Comparison of ENCODE assay signal across 1 cellular context in genomic region chr2:208033701-208034502, GRCh38.
TF ChIP-seq lines count a peak whose summit lies in the region.

No MANE protein-coding gene starts in this region.

TF ChIP-seq in HepG2, 621 proteins besides CTCF, POLR2A, EP300 and RAD21 (continued from another document and continues in another):
- TF ChIP-seq GATAD2A (CRISPR knock-in tag; IDR thresholded peaks at IDR 0.05) = peak; percentile 69; the same call in 1 of the 2 replicates
- TF ChIP-seq MAX (IDR thresholded peaks at IDR 0.05) = peak; percentile 68; the same call in 1 of the 2 replicates
- TF ChIP-seq NR2F6 (IDR thresholded peaks at IDR 0.05) = peak; percentile 32; the same call in 1 of the 2 replicates
- TF ChIP-seq NR2F6 (CRISPR knock-in tag; IDR thresholded peaks at IDR 0.05) = no peak; the same call in 1 of the 2 replicates
- TF ChIP-seq AGO2 (optimal IDR thresholded peaks at IDR 0.05; ENCODE audit: low read depth, low read length) = no peak
- peak; percentile 68; the same call in 1 of the 2 replicates for TF ChIP-seq TARDBP (CRISPR knock-in tag; IDR thresholded peaks at IDR 0.05)
- TF ChIP-seq TGIF2 (CRISPR knock-in tag; IDR thresholded peaks at IDR 0.05) = peak; percentile 66; the same call in 1 of the 2 replicates
- TF ChIP-seq HMGXB4 (CRISPR knock-in tag; IDR thresholded peaks at IDR 0.05; ENCODE audit: borderline replicate concordance in 1 of 2, low read depth in 1 of 2) = peak; percentile 44 to 83; a peak in 2 of 4 replicates
- peak; percentile 62; the same call in 1 of the 2 replicates for TF ChIP-seq TOPORS (CRISPR knock-in tag; IDR thresholded peaks at IDR 0.05)
- TF ChIP-seq STAT6 (CRISPR knock-in tag; IDR thresholded peaks at IDR 0.05; ENCODE audit: borderline replicate concordance) = peak; percentile 51
- TF ChIP-seq TBX2 (CRISPR knock-in tag; IDR thresholded peaks at IDR 0.05; ENCODE audit: borderline replicate concordance) = peak; percentile 54; the same call in 1 of the 2 replicates
- TF ChIP-seq ZFP36L1 (CRISPR knock-in tag; IDR thresholded peaks at IDR 0.05) = 0 out of 2 replicates have a peak, but pooled peaks have one; percentile 43
- TF ChIP-seq JUNB (CRISPR knock-in tag; IDR thresholded peaks at IDR 0.05; ENCODE audit: borderline replicate concordance) = no peak
- peak; percentile 60; the same call in 1 of the 2 replicates for TF ChIP-seq ARID4A (CRISPR knock-in tag; IDR thresholded peaks at IDR 0.05; ENCODE audit: borderline replicate concordance)
- TF ChIP-seq HMG20A (CRISPR knock-in tag; IDR thresholded peaks at IDR 0.05; ENCODE audit: borderline replicate concordance) = peak; percentile 60; the same call in 1 of the 2 replicates
- TF ChIP-seq HDAC1 (CRISPR knock-in tag; IDR thresholded peaks at IDR 0.05) = peak; percentile 52; the same call in 1 of the 2 replicates
- TF ChIP-seq PATZ1 (CRISPR knock-in tag; IDR thresholded peaks at IDR 0.05) = peak; percentile 86
- peak; percentile 54; the same call in 1 of the 2 replicates for TF ChIP-seq MIXL1 (CRISPR knock-in tag; IDR thresholded peaks at IDR 0.05)
- TF ChIP-seq SETDB1 (CRISPR knock-in tag; IDR thresholded peaks at IDR 0.05; ENCODE audit: borderline replicate concordance) = no peak
- peak; percentile 34; the same call in 1 of the 2 replicates for TF ChIP-seq CHD4 (IDR thresholded peaks at IDR 0.05; ENCODE audit: borderline replicate concordance, low read length)
- peak; percentile 13; the same call in 1 of the 2 replicates for TF ChIP-seq ZHX1 (CRISPR knock-in tag; IDR thresholded peaks at IDR 0.05; ENCODE audit: low read depth)
- no peak for TF ChIP-seq ZFP91 (CRISPR knock-in tag; IDR thresholded peaks at IDR 0.05; ENCODE audit: borderline replicate concordance)
- TF ChIP-seq MXD3 (CRISPR knock-in tag; IDR thresholded peaks at IDR 0.05) = no peak
- peak; percentile 60; the same call in 1 of the 2 replicates for TF ChIP-seq HNF1B (CRISPR knock-in tag; IDR thresholded peaks at IDR 0.05)
- peak; percentile 59 for TF ChIP-seq HNF4A (CRISPR knock-in tag; IDR thresholded peaks at IDR 0.05)
- peak; percentile 57; the same call in 1 of the 2 replicates for TF ChIP-seq AHDC1 (CRISPR knock-in tag; IDR thresholded peaks at IDR 0.05; ENCODE audit: borderline replicate concordance)
- TF ChIP-seq ZNF790 (CRISPR knock-in tag; IDR thresholded peaks at IDR 0.05; ENCODE audit: borderline replicate concordance) = no peak
- no peak for TF ChIP-seq SKI (IDR thresholded peaks at IDR 0.05; ENCODE audit: partially characterized antibody)
